ENCODE assay signal across 19 cellular contexts in genomic region chr11:6410695-6411430, GRCh38. TPM values are rescaled to one million over a fixed set of nuclear protein-coding genes. Genes with fewer than 3 reads are reported as not detected.
DNase-seq lines count a peak whose midpoint lies in the region; ATAC-seq lines count a peak whose summit lies in the region.
"Had no signal": no experiment of that assay in that cellular context is flagged by ENCODE, and none has a peak within 500 bp of the region (broad histone marks: within the 10 kb centered on the region; RNA-seq: fewer than 3 reads in every experiment).

No MANE protein-coding gene starts in this region.

- no peak for ATAC-seq in activated T-cell treated with anti-CD3 and anti-CD28 coated beads, Interleukin-2, amount 50 U/mL, for 4 hours

- H3K36me3 Mint-ChIP-seq in activated T-cell treated with anti-CD3 and anti-CD28 coated beads, Interleukin-2, amount 50 U/mL, for 24 hours (ENCODE audit: low read depth) = peaks cover 28% of the 10 kb centered on the region
- peaks cover 12% of the 10 kb centered on the region for H3K36me3 Mint-ChIP-seq in activated T-cell treated with anti-CD3 and anti-CD28 coated beads, Interleukin-2, amount 50 U/mL, for 4 hours (ENCODE audit: insufficient read depth)
- H3K36me3 Mint-ChIP-seq: IgD-negative memory B cell had no signal

- peak overlapping the region; percentile 58 for H3K27ac Mint-ChIP-seq in activated T-cell treated with anti-CD3 and anti-CD28 coated beads, Interleukin-2, amount 50 U/mL, for 24 hours
- H3K27ac Mint-ChIP-seq: IgD-negative memory B cell had no signal

- in situ Hi-C loops in ACHN (cut with HindIII; ENCODE audit: low pct_ligation_motif_present, low pct_unique_long_range_greater_than_20kb, low sequenced_read_pairs) = no loop called here

- H3K4me1 Mint-ChIP-seq in activated T-cell treated with anti-CD3 and anti-CD28 coated beads, Interleukin-2, amount 50 U/mL, for 24 hours (ENCODE audit: low read depth) = peaks cover 53% of the 10 kb centered on the region
- H3K4me1 Mint-ChIP-seq in activated T-cell treated with anti-CD3 and anti-CD28 coated beads, Interleukin-2, amount 50 U/mL, for 4 hours (ENCODE audit: low read depth) = peaks cover 52% of the 10 kb centered on the region

- H3K27ac ChIP-seq in cingulate gyrus (ENCODE audit: low read depth, low read length) = peak overlapping the region; percentile 96
- H3K27ac ChIP-seq: BLaER1 treated with 17β-estradiol and CSF1 and Interleukin-3, amounts not matched to agents 10 nM and 100 nM had no signal

- no peak for DNase-seq in activated T-cell treated with anti-CD3 and anti-CD28 coated beads, Interleukin-2, amount 50 U/mL, for 24 hours
- no peak for DNase-seq in activated T-cell treated with anti-CD3 and anti-CD28 coated beads, Interleukin-2, amount 50 U/mL, for 4 hours
- peak; percentile 66 for DNase-seq in midbrain (lab: John Stamatoyannopoulos, UW)
- DNase-seq in superior temporal gyrus (ENCODE audit: extremely low spot score) = peak; percentile 64
- DNase-seq in ACHN = no peak
- no peak for DNase-seq in stimulated activated CD4-positive, alpha-beta T cell treated with anti-CD3 and anti-CD28 coated beads, Interleukin-4, amount 100 ng/mL, for 24 hours
- no peak for DNase-seq in NCI-H2107 (lab: John Stamatoyannopoulos, UW)
- DNase-seq: COR-L47, DMS53, Kasumi-1, NCI-H187 treated with DMSO at 0.1 percent for 48 hours, NCI-H2171, NCI-H446, NCI-H748 treated with DMSO at 0.1 percent for 48 hours, RPMI8226, SIG-M5 had no signal

- no peaks in the 10 kb centered on the region for H3K9me3 Mint-ChIP-seq in activated T-cell treated with anti-CD3 and anti-CD28 coated beads, Interleukin-2, amount 50 U/mL, for 24 hours
- H3K9me3 Mint-ChIP-seq in activated T-cell treated with anti-CD3 and anti-CD28 coated beads, Interleukin-2, amount 50 U/mL, for 4 hours = no peaks in the 10 kb centered on the region
- H3K9me3 Mint-ChIP-seq: IgD-negative memory B cell had no signal

- no peak overlapping the region for H3K4me3 Mint-ChIP-seq in activated T-cell treated with anti-CD3 and anti-CD28 coated beads, Interleukin-2, amount 50 U/mL, for 24 hours
- H3K4me3 Mint-ChIP-seq in activated T-cell treated with anti-CD3 and anti-CD28 coated beads, Interleukin-2, amount 50 U/mL, for 4 hours = no peak overlapping the region
- H3K4me3 Mint-ChIP-seq: IgD-negative memory B cell had no signal

- H3K27me3 Mint-ChIP-seq in activated T-cell treated with anti-CD3 and anti-CD28 coated beads, Interleukin-2, amount 50 U/mL, for 24 hours = no peaks in the 10 kb centered on the region
- no peaks in the 10 kb centered on the region for H3K27me3 Mint-ChIP-seq in activated T-cell treated with anti-CD3 and anti-CD28 coated beads, Interleukin-2, amount 50 U/mL, for 4 hours (ENCODE audit: low read depth)
- H3K27me3 Mint-ChIP-seq: IgD-negative memory B cell had no signal

RNA-seq across cellular contexts. Expression of gene APBB1, which starts 8.0 kb away (rescaled TPM):
- total RNA-seq in activated T-cell treated with anti-CD3 and anti-CD28 coated beads, Interleukin-2, amount 50 U/mL, for 4 hours = 10 to 100 TPM; 25.7 to 34.5 (median 27.9) TPM

RNA-seq across cellular contexts. Expression of gene SMPD1, which starts 20.6 kb away (rescaled TPM):
- total RNA-seq in activated T-cell treated with anti-CD3 and anti-CD28 coated beads, Interleukin-2, amount 50 U/mL, for 4 hours = 10 to 100 TPM; 13.1 to 18.2 (median 16.3) TPM

RNA-seq across cellular contexts. Expression of gene HPX, which starts 29.9 kb away (rescaled TPM):
- total RNA-seq in activated T-cell treated with anti-CD3 and anti-CD28 coated beads, Interleukin-2, amount 50 U/mL, for 4 hours = 1 to 10 TPM in 1 of 3 donors, under 1 TPM in 2; 0.71 to 2.0 (median 0.96) TPM

Comparison
In these comparisons a context has a peak if more than half of its experiments do, and no peak if none do; other contexts are left out.
1. DNase-seq: peak in midbrain (single experiment) and superior temporal gyrus (single experiment); none in activated T-cell treated with anti-CD3 and anti-CD28 coated beads, Interleukin-2, amount 50 U/mL, for 24 hours (single experiment), activated T-cell treated with anti-CD3 and anti-CD28 coated beads, Interleukin-2, amount 50 U/mL, for 4 hours (single experiment), ACHN (single experiment), stimulated activated CD4-positive, alpha-beta T cell treated with anti-CD3 and anti-CD28 coated beads, Interleukin-4, amount 100 ng/mL, for 24 hours (single experiment) and NCI-H2107 (single experiment).